Comparison of ENCODE assay signal across 8 cellular contexts in genomic region chr2:172555522-172556283, GRCh38. TPM values are rescaled to one million over a fixed set of nuclear protein-coding genes. Genes with fewer than 3 reads are reported as not detected.
A peak's percentile ranks its signal among the peaks of the same experiment; 100 is the strongest.
DNase-seq lines count a peak whose midpoint lies in the region; TF ChIP-seq lines count a peak whose summit lies in the region.

Gene PDK1, plus strand, starts transcription at chr2:172556090. Its CDS starts 61 bp downstream, at chr2:172556151.

- DNase-seq in ELR (ENCODE audit: low read depth), result peak; percentile 91
- peak; percentile 98 for DNase-seq in H7
- peak; percentile 36 for DNase-seq in SHP77 treated with DMSO at 0.1 percent for 48 hours (lab: John Stamatoyannopoulos, UW)
- peak; percentile 97 for DNase-seq in activated effector memory CD4-positive, alpha-beta T cell treated with anti-CD3 and anti-CD28 coated beads, Interleukin-2, amount 50 U/mL, for 16 hours
- peak; percentile 66 for DNase-seq in fibroblast of the conjunctiva (ENCODE audit: low read depth)
- peak; percentile 77 for DNase-seq in neural crest cell (ENCODE audit: low read depth, low spot score)

- peak within 1 kb of the TSS; percentile 73 for H3K27ac ChIP-seq in stomach smooth muscle (ENCODE audit: low read length)

- peak within 1 kb of the TSS; percentile 75 for H3K4me2 ChIP-seq in Loucy (ENCODE audit: low read depth, low read length, poor library complexity, severe bottlenecking)

- peaks cover 9% of the 10 kb centered on the region for H3K4me1 ChIP-seq in Loucy (ENCODE audit: insufficient read depth, low read length, poor library complexity, severe bottlenecking)
- peaks cover 17% of the 10 kb centered on the region for H3K4me1 ChIP-seq in stomach smooth muscle (ENCODE audit: control insufficient read depth, insufficient read depth, low read length)

- no peaks in the 10 kb centered on the region for H3F3A ChIP-seq in Loucy (ENCODE audit: low read depth)

- no peaks in the 10 kb centered on the region for H3K9me3 Mint-ChIP-seq in neural crest cell

- H3K27ac Mint-ChIP-seq in neural crest cell (ENCODE audit: unreplicated experiment), result peak within 1 kb of the TSS; percentile 98

- no peaks in the 10 kb centered on the region for H3K9me2 ChIP-seq in Loucy (replicated peaks; ENCODE audit: low read depth, low read length)

- TF ChIP-seq CTCF in Loucy (conservative IDR thresholded peaks at IDR 0.05; ENCODE audit: low read length) (no peak), neural crest cell (conservative IDR thresholded peaks at IDR 0.05) (no peak)

- H3K9ac ChIP-seq in Loucy (ENCODE audit: low read depth, low read length, poor library complexity, severe bottlenecking) (peak within 1 kb of the TSS; percentile 77), stomach smooth muscle (ENCODE audit: low read length in 2 of 2) (peak within 1 kb of the TSS; percentile 89 to 92)

- peaks cover 15% of the 10 kb centered on the region for H4K20me1 ChIP-seq in Loucy (ENCODE audit: insufficient read depth, low read length, poor library complexity, severe bottlenecking)

- peaks cover under 1% of the 10 kb centered on the region for H3K36me3 Mint-ChIP-seq in neural crest cell (ENCODE audit: low read depth)

- H3K4me3 ChIP-seq in H7 (ENCODE audit: insufficient read depth, low read depth, low read length) (peak within 1 kb of the TSS; percentile 90), Loucy (ENCODE audit: low read length, poor library complexity, severe bottlenecking) (peak within 1 kb of the TSS; percentile 75), stomach smooth muscle (ENCODE audit: low read length in 2 of 2) (peak within 1 kb of the TSS; percentile 93 to 94)

- H3K79me2 ChIP-seq in Loucy (ENCODE audit: insufficient read depth, low read length), result peaks cover 55% of the 10 kb centered on the region

- peaks cover 1% of the 10 kb centered on the region for H3K36me3 ChIP-seq in H7 (replicated peaks; ENCODE audit: control insufficient read depth, insufficient read depth, low read length)
- no peaks in the 10 kb centered on the region for H3K36me3 ChIP-seq in Loucy (ENCODE audit: insufficient read depth, low read length)
- no peaks in the 10 kb centered on the region for H3K36me3 ChIP-seq in stomach smooth muscle (ENCODE audit: control insufficient read depth in 2 of 2, insufficient read depth in 2 of 2, low read length in 2 of 2)

- no peaks in the 10 kb centered on the region for H3K9me3 ChIP-seq in Loucy (ENCODE audit: insufficient read depth, low read depth, low read length)
- H3K9me3 ChIP-seq in stomach smooth muscle (ENCODE audit: control insufficient read depth in 2 of 2, low read length in 2 of 2), result no peaks in the 10 kb centered on the region

- peak within 1 kb of the TSS; percentile 61 for H2AFZ ChIP-seq in Loucy (ENCODE audit: low read length)

- peak within 1 kb of the TSS; percentile 94 for H3K4me3 Mint-ChIP-seq in neural crest cell

- H3K27me3 ChIP-seq in H7 (ENCODE audit: control insufficient read depth, insufficient read depth, low read length) (no peaks in the 10 kb centered on the region), Loucy (ENCODE audit: insufficient read depth, low read length, poor library complexity, severe bottlenecking) (peaks cover 11% of the 10 kb centered on the region), stomach smooth muscle (ENCODE audit: control insufficient read depth in 1 of 2, insufficient read depth in 2 of 2, low read length in 2 of 2) (no peaks in the 10 kb centered on the region)

- H3K4me1 Mint-ChIP-seq in neural crest cell, result peaks cover 38% of the 10 kb centered on the region

- peaks cover 23% of the 10 kb centered on the region for H3K27me3 Mint-ChIP-seq in neural crest cell (ENCODE audit: low read depth)

RNA-seq across cellular contexts. Expression of gene PDK1, which starts in this region (rescaled TPM):
- total RNA-seq in H7 (2014; rRNA removed; shearing (Covaris generic)), result 154 and 174 TPM in 2 replicates
- total RNA-seq in neural crest cell, result 12.3 and 14.6 TPM in 2 replicates

Comparison
In these comparisons a context has a peak if more than half of its experiments do, and no peak if none do; other contexts are left out.
1. Peak in every context shown above with its lines: DNase-seq, H3K4me3 ChIP-seq and H3K27ac ChIP-seq.
2. DNase-seq: peak in every context shown above with its lines; median percentile 98 in H7; 97 in activated effector memory CD4-positive, alpha-beta T cell treated with anti-CD3 and anti-CD28 coated beads, Interleukin-2, amount 50 U/mL, for 16 hours; 91 in ELR; 77 in neural crest cell; 66 in fibroblast of the conjunctiva; 36 in SHP77 treated with DMSO at 0.1 percent for 48 hours.